Comparison of ENCODE assay signal across 8 cellular contexts in genomic region chr12:31733549-31734432, GRCh38. TPM values are rescaled to one million over a fixed set of nuclear protein-coding genes. Genes with fewer than 3 reads are reported as not detected.
A peak's percentile ranks its signal among the peaks of the same experiment; 100 is the strongest.
DNase-seq lines count a peak whose midpoint lies in the region; ATAC-seq and TF ChIP-seq lines count a peak whose summit lies in the region.
"Not testable (repeated sequence)": the region's sequence is repeated elsewhere in the genome, so short reads cannot be mapped to it uniquely, and the experiment has no call there.

No MANE protein-coding gene starts in this region.

- not testable (repeated sequence) for H3K9ac ChIP-seq in BLaER1 treated with 17β-estradiol and CSF1 and Interleukin-3, amounts not matched to agents 10 nM and 100 nM

- POLR2A ChIA-PET in Panc1 (lab: Charles Lee) = not testable (repeated sequence)

- peak overlapping the region in 1 of 10 experiments; percentile 19; a peak in 1 of 20 replicates for H3K4me3 ChIP-seq in BLaER1 treated with 17β-estradiol and CSF1 and Interleukin-3, amounts not matched to agents 10 nM and 100 nM
- H3K4me3 ChIP-seq in Panc1 (ENCODE audit: low read depth in 2 of 2, low read length in 2 of 2); astrocyte of the spinal cord (ENCODE audit: low read depth, low read length): not testable (repeated sequence)

- in situ Hi-C loops in Panc1 (cut with HindIII; ENCODE audit: low pct_unique_long_range_greater_than_20kb, low sequenced_read_pairs); astrocyte of the spinal cord (cut with HindIII; ENCODE audit: low sequenced_read_pairs): not testable (repeated sequence)

- peaks cover 0 to 11% (median 0%) of the 10 kb centered on the region in 11 experiments; a peak in 1 of 22 replicates for H3K36me3 ChIP-seq in BLaER1 treated with 17β-estradiol and CSF1 and Interleukin-3, amounts not matched to agents 10 nM and 100 nM
- H3K36me3 ChIP-seq in Panc1 (ENCODE audit: control insufficient read depth, insufficient read depth, low read length) = not testable (repeated sequence)

- TF ChIP-seq CTCF in Panc1 (IDR thresholded peaks at IDR 0.05); astrocyte of the spinal cord (IDR thresholded peaks at IDR 0.05; ENCODE audit: low read depth, low read length); mesothelial cell of epicardium (IDR thresholded peaks at IDR 0.05; ENCODE audit: unreplicated experiment): not testable (repeated sequence)

- peaks cover 10 to 56% (median 44%) of the 10 kb centered on the region in 10 experiments for H3K4me1 ChIP-seq in BLaER1 treated with 17β-estradiol and CSF1 and Interleukin-3, amounts not matched to agents 10 nM and 100 nM
- peaks cover 12% of the 10 kb centered on the region for H3K4me1 ChIP-seq in Panc1 (ENCODE audit: control insufficient read depth, insufficient read depth, low read length)

- H3K27ac ChIP-seq in BLaER1 treated with 17β-estradiol and CSF1 and Interleukin-3, amounts not matched to agents 10 nM and 100 nM = peak overlapping the region in 8 of 11 experiments; percentile 3 to 66 (median 42); a peak in 11 of 22 replicates
- peak overlapping the region; percentile 83 for H3K27ac ChIP-seq in Panc1 (ENCODE audit: low read length)

- peak overlapping the region; percentile 56 for H3K27ac Mint-ChIP-seq in mesothelial cell of epicardium

- CTCF ChIA-PET in Panc1 (lab: Charles Lee) = interaction anchor here (0.7 to 1.3 kb wide), 2 partner anchors 39 to 81 kb away, joined by 3 to 4 read pairs; no protein-coding TSS in a partner anchor

- H3K4me1 Mint-ChIP-seq in mesothelial cell of epicardium = peaks cover 36% of the 10 kb centered on the region

- not testable (repeated sequence) for H3K27me3 ChIP-seq in BLaER1 treated with 17β-estradiol and CSF1 and Interleukin-3, amounts not matched to agents 10 nM and 100 nM; Panc1 (ENCODE audit: control insufficient read depth, insufficient read depth, low read length)

- H3K9me3 ChIP-seq in BLaER1 treated with 17β-estradiol and CSF1 and Interleukin-3, amounts not matched to agents 10 nM and 100 nM (replicated peaks in 1 of 11) = peaks cover 4 to 71% (median 18%) of the 10 kb centered on the region in 11 experiments; a peak in 17 of 22 replicates
- not testable (repeated sequence) for H3K9me3 ChIP-seq in Panc1 (ENCODE audit: control insufficient read depth, insufficient read depth, low read depth, low read length)

- peak; percentile 45 for DNase-seq in HK-2 (ENCODE audit: unreplicated experiment)
- not testable (repeated sequence) for DNase-seq in Panc1 (ENCODE audit: low read depth, low spot score); mesothelial cell of epicardium (ENCODE audit: low spot score in 2 of 2, unreplicated experiment in 2 of 2)
- peak; percentile 29 to 47 for DNase-seq in activated CD4-positive, alpha-beta T cell treated with anti-CD3 and anti-CD28 coated beads, Interleukin-2, amount 50 U/mL, for 48 hours
- peak; percentile 37 for DNase-seq in astrocyte of the spinal cord (ENCODE audit: low read depth, low spot score)
- DNase-seq in fibroblast of gingiva (ENCODE audit: low read depth) = peak; percentile 11
- DNase-seq in stimulated activated naive CD8-positive, alpha-beta T cell treated with anti-CD3 and anti-CD28 coated beads, Interleukin-15, Interleukin-2, amounts not matched to agents 100 U/mL and 50 U/mL, for 24 hours = peak; percentile 36

- H4K20me1 ChIP-seq in BLaER1 treated with 17β-estradiol and CSF1 and Interleukin-3, amounts not matched to agents 10 nM and 100 nM = not testable (repeated sequence)

- BruUV-seq in Panc1 (replicated peaks; lab: Mats Ljungman, UMichigan) = not testable (repeated sequence)

- intact Hi-C loops in Panc1 (cut with micrococcal nuclease; ENCODE audit: unreplicated experiment) = not testable (repeated sequence)

- peaks cover 17% of the 10 kb centered on the region for H3K9me3 Mint-ChIP-seq in mesothelial cell of epicardium

- H3K4me2 ChIP-seq in BLaER1 treated with 17β-estradiol and CSF1 and Interleukin-3, amounts not matched to agents 10 nM and 100 nM = peak overlapping the region in 8 of 11 experiments; percentile 2 to 72 (median 24); a peak in 8 of 22 replicates

- not testable (repeated sequence) for H3K27me3 Mint-ChIP-seq in mesothelial cell of epicardium (ENCODE audit: low read depth)

- not testable (repeated sequence) for H3K4me3 Mint-ChIP-seq in mesothelial cell of epicardium

- peaks cover 16% of the 10 kb centered on the region for H3K36me3 Mint-ChIP-seq in mesothelial cell of epicardium

- ATAC-seq in Panc1; stimulated activated naive CD8-positive, alpha-beta T cell treated with anti-CD3 and anti-CD28 coated beads, Interleukin-15, Interleukin-2, amounts not matched to agents 100 U/mL and 50 U/mL, for 24 hours: not testable (repeated sequence)

RNA-seq across cellular contexts. Expression of gene AMN1, which starts 5.0 kb away (rescaled TPM):
- total RNA-seq in Panc1 (2021; ENCODE audit: unreplicated experiment) (16.4 TPM), mesothelial cell of epicardium (14.6 to 17.5 TPM (median 15.3 TPM) in 3 replicates)
- polyA plus RNA-seq in Panc1 (2012; ENCODE audit: insufficient read length) = 11.0 TPM
